In the genomic region with DNA sequence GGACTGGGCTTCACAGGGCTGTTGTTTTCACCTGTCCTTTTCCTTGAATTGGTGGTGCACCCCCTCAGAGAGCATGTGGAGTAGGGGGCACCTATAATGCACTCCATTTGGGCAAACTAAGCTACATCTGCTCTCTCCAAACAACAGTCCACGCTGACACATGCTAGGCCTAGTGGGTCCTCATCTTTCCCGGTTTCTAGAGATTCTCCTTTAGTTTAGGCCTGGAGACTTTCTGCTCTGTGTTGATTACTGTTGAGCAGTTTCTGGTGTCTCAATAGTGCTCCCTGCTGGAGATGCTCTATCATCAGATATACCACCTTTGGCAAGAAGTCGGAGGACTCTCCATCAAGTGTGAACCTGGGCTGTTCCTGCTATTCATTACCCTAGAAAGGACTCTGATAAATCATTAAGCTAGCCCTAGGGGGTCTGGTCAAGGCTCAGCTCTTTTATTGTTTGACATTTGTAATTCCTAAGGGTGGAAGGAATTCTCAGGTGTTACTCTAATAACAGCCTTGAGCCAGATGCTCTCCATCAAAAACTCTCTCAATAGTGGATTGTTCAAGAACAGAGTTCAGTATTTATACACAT, we compare ENCODE assay signal across 8 cellular contexts.
DNase-seq lines count a peak whose midpoint lies in the region; ATAC-seq and TF ChIP-seq lines count a peak whose summit lies in the region.

No MANE protein-coding gene starts in this region.

- no peak overlapping the region for H2AFZ ChIP-seq in KMS-11 (ENCODE audit: low read depth)

- H3K27me3 ChIP-seq in KMS-11 (ENCODE audit: insufficient read depth, low read depth) = no peaks in the 10 kb centered on the region
- H3K27me3 ChIP-seq in body of pancreas = no peaks in the 10 kb centered on the region

- H3K27ac ChIP-seq in KMS-11 (no peak overlapping the region), body of pancreas (no peak overlapping the region)

- DNase-seq in GM04503 (ENCODE audit: low read depth) (peak; percentile 24), body of pancreas (peak; percentile 11 to 62 (median 18)), iPS-NIHi7 (ENCODE audit: extremely low spot score) (peak; percentile 82), NCI-H187 (lab: John Stamatoyannopoulos, UW) (no peak)
- peak; percentile 38 for DNase-seq in T-helper 2 cell treated with Interferon-gamma antibody and Interleukin-4, amounts not matched to agents 5 μg/mL and 100 μg/mL, for 36 hours (ENCODE audit: low spot score)
- DNase-seq in stimulated activated CD4-positive, alpha-beta T cell treated with anti-CD3 and anti-CD28 coated beads, Interleukin-2, amount 100 ng/mL, for 24 hours = peak; percentile 22 to 58

- intact Hi-C loops in body of pancreas (cut with DNase I) = no loop called here

- H3K4me3 Mint-ChIP-seq in T-helper 2 cell treated with Interferon-gamma antibody and Interleukin-4, amounts not matched to agents 5 μg/mL and 100 μg/mL, for 36 hours = no peak overlapping the region

- no peaks in the 10 kb centered on the region for H4K20me1 ChIP-seq in KMS-11 (ENCODE audit: insufficient read depth)

- no peak overlapping the region for H3K4me2 ChIP-seq in KMS-11

- TF ChIP-seq POLR2A in body of pancreas (IDR thresholded peaks at IDR 0.05) = no peak

- H3K36me3 ChIP-seq in KMS-11 (ENCODE audit: insufficient read depth) (no peaks in the 10 kb centered on the region), body of pancreas (replicated peaks in 1 of 2; ENCODE audit: insufficient read depth in 1 of 2, low read depth in 2 of 2) (no peaks in the 10 kb centered on the region)

- WGBS in body of pancreas, 2 donors = 12 to 13% methylated on average over 3 of the region's 3 CpGs

- H3K4me3 ChIP-seq in KMS-11 (IDR thresholded peaks at IDR 0.05; ENCODE audit: insufficient read depth, low read depth, low read length) (no peak overlapping the region), body of pancreas (no peak overlapping the region)

- ATAC-seq in GM21723 (IDR thresholded peaks at IDR 0.05; ENCODE audit: unreplicated experiment) (peak; percentile 94), body of pancreas (peak; percentile 92)

- TF ChIP-seq CTCF in KMS-11 (conservative IDR thresholded peaks at IDR 0.05; ENCODE audit: low read depth, low read length) (peak; percentile 78), body of pancreas (IDR thresholded peaks at IDR 0.05) (peak in 6 of 7 experiments; percentile 19 to 46 (median 41))

- H3K9me3 Mint-ChIP-seq in T-helper 2 cell treated with Interferon-gamma antibody and Interleukin-4, amounts not matched to agents 5 μg/mL and 100 μg/mL, for 36 hours = peaks cover 22% of the 10 kb centered on the region

- peaks cover 24% of the 10 kb centered on the region for H3K27me3 Mint-ChIP-seq in T-helper 2 cell treated with Interferon-gamma antibody and Interleukin-4, amounts not matched to agents 5 μg/mL and 100 μg/mL, for 36 hours (ENCODE audit: low read depth)

- no peaks in the 10 kb centered on the region for H3K79me2 ChIP-seq in KMS-11 (ENCODE audit: insufficient read depth, low read depth)

- no peaks in the 10 kb centered on the region for H3K9me3 ChIP-seq in body of pancreas

- H3K9ac ChIP-seq in KMS-11 = no peak overlapping the region

- H3K36me3 Mint-ChIP-seq in T-helper 2 cell treated with Interferon-gamma antibody and Interleukin-4, amounts not matched to agents 5 μg/mL and 100 μg/mL, for 36 hours (ENCODE audit: low read depth) = peaks cover 17% of the 10 kb centered on the region

- H3K4me1 ChIP-seq in KMS-11 (ENCODE audit: low read depth, poor library complexity, severe bottlenecking) (peaks cover 6% of the 10 kb centered on the region), body of pancreas (no peaks in the 10 kb centered on the region)

- no peak overlapping the region for H3K27ac Mint-ChIP-seq in T-helper 2 cell treated with Interferon-gamma antibody and Interleukin-4, amounts not matched to agents 5 μg/mL and 100 μg/mL, for 36 hours

- H3K4me1 Mint-ChIP-seq in T-helper 2 cell treated with Interferon-gamma antibody and Interleukin-4, amounts not matched to agents 5 μg/mL and 100 μg/mL, for 36 hours (ENCODE audit: low read depth) = peaks cover 11% of the 10 kb centered on the region

Comparison
In these comparisons a context has a peak if more than half of its experiments do, and no peak if none do; other contexts are left out.
1. DNase-seq: peak in GM04503 (single experiment), T-helper 2 cell treated with Interferon-gamma antibody and Interleukin-4, amounts not matched to agents 5 μg/mL and 100 μg/mL, for 36 hours (single experiment), body of pancreas (4 of 4), iPS-NIHi7 (single experiment) and stimulated activated CD4-positive, alpha-beta T cell treated with anti-CD3 and anti-CD28 coated beads, Interleukin-2, amount 100 ng/mL, for 24 hours (2 of 2); none in NCI-H187 (0 of 2).